ENCODE assay signal across 8 cellular contexts in the genomic region with DNA sequence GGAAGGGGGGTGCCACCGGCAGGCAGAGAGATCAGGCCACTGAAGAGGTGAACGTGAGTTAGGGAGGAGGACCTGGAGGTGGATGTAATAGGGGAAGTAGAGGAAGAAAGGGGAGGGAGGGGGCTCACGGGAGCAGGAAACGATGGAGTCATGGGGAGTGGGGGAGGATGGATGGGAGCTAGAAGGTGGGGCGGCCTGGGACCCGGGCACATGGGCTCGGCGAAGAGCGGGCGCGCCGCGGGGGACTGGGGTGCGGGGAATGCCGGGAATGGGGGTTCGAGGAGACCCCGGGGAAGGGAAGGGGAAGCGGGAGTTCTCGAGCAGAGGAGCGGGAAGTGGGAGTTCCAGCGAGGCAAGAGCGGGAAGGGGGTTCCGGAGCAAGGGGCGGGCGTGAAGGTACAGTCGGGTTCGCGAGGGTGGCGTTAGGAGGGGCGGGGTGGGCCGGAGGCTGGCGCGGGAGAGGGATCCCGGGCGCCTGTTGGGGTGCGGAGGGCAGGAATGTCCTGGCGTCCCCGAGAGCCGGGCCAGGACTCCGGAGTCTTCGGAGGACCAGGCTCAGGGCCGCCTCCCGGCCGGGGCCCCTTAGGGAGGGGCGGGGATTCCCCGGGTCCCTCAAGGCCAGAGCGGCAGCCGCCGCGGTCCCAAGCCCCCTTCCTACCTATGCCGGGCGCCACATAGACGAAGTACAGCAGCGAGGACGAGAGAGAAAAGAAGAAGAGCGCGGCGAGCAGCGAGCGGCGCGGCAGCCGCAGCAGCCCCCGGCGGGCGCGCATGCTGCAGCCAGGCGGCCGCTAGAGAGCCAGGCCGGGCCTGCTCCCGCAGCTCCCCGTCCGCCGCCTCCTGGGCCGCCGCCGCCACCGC. TPM values are rescaled to one million over a fixed set of nuclear protein-coding genes. Genes with fewer than 3 reads are reported as not detected.
DNase-seq lines count a peak whose midpoint lies in the region; ATAC-seq, FAIRE-seq and TF ChIP-seq lines count a peak whose summit lies in the region.

No MANE protein-coding gene starts in this region.

- TF ChIP-seq CTCF in HL-60 (IDR thresholded peaks at IDR 0.05; ENCODE audit: insufficient read depth, low read length) (no peak), chondrocyte (IDR thresholded peaks at IDR 0.05) (peak; percentile 29), HepG2 (CRISPR knock-in tag; IDR thresholded peaks at IDR 0.05) (no peak)

- peak overlapping the region; percentile 91 for H3K9ac ChIP-seq in HepG2 (ENCODE audit: insufficient read depth, low read depth, low read length)

- H3K27ac Mint-ChIP-seq in CD8-positive, alpha-beta memory T cell = peak overlapping the region; percentile 65 to 98 (median 89)
- H3K27ac Mint-ChIP-seq in T-helper 2 cell treated with Interferon-gamma antibody and Interleukin-4, amounts not matched to agents 5 μg/mL and 100 μg/mL, for 36 hours = peak overlapping the region; percentile 86
- H3K27ac Mint-ChIP-seq in chondrocyte (ENCODE audit: unreplicated experiment) = peak overlapping the region; percentile 84

- H3K27me3 ChIP-seq in CD8-positive, alpha-beta memory T cell (ENCODE audit: insufficient read depth, low read length, poor library complexity, severe bottlenecking) = no peaks in the 10 kb centered on the region
- no peaks in the 10 kb centered on the region for H3K27me3 ChIP-seq in HL-60 (ENCODE audit: insufficient read depth, poor library complexity, severe bottlenecking)
- no peaks in the 10 kb centered on the region; a peak in 1 of 5 replicates for H3K27me3 ChIP-seq in HepG2 (ENCODE audit: control insufficient read depth in 1 of 2, insufficient read depth in 2 of 2, low read length in 2 of 2)

- H3K36me3 ChIP-seq in CD8-positive, alpha-beta memory T cell (ENCODE audit: insufficient read depth, low read length) = no peaks in the 10 kb centered on the region
- H3K36me3 ChIP-seq in HepG2 (replicated peaks in 1 of 2; ENCODE audit: control insufficient read depth in 1 of 2, insufficient read depth in 2 of 2, low read length in 2 of 2) = no peaks in the 10 kb centered on the region

- H3K9me3 Mint-ChIP-seq in CD8-positive, alpha-beta memory T cell = no peaks in the 10 kb centered on the region
- no peaks in the 10 kb centered on the region for H3K9me3 Mint-ChIP-seq in T-helper 2 cell treated with Interferon-gamma antibody and Interleukin-4, amounts not matched to agents 5 μg/mL and 100 μg/mL, for 36 hours
- no peaks in the 10 kb centered on the region for H3K9me3 Mint-ChIP-seq in chondrocyte (ENCODE audit: low read depth)

- peak in 1 of 2 experiments; percentile 52; a peak in 3 of 4 replicates for TF ChIP-seq POLR2A in HepG2 (IDR thresholded peaks at IDR 0.05; ENCODE audit: insufficient read depth in 1 of 2, low read depth in 2 of 2, low read length in 2 of 2)

- no peaks in the 10 kb centered on the region for H3K27me3 Mint-ChIP-seq in CD8-positive, alpha-beta memory T cell
- no peaks in the 10 kb centered on the region for H3K27me3 Mint-ChIP-seq in T-helper 2 cell treated with Interferon-gamma antibody and Interleukin-4, amounts not matched to agents 5 μg/mL and 100 μg/mL, for 36 hours (ENCODE audit: low read depth)
- H3K27me3 Mint-ChIP-seq in chondrocyte (ENCODE audit: low read depth) = no peaks in the 10 kb centered on the region

- BruUV-seq in HepG2 (replicated peaks; lab: Mats Ljungman, UMichigan) = no TSS peak

- in situ Hi-C loops in HepG2 (cut with HindIII; ENCODE audit: extremely low pct_ligation_motif_present, low pct_unique_long_range_greater_than_20kb) = no loop called here

- peak in 3 of 5 donors; percentile 23 to 45 (median 45) for DNase-seq in CD8-positive, alpha-beta memory T cell
- DNase-seq in HL-60 (ENCODE audit: low read depth in 1 of 2, low spot score in 1 of 2) (peak; percentile 78 to 86), chondrocyte (ENCODE audit: low spot score) (no peak), HepG2 (ENCODE audit: low spot score) (no peak), NCI-H2081 treated with DMSO at 0.1 percent for 48 hours (lab: John Stamatoyannopoulos, UW) (no peak)
- DNase-seq in T-helper 2 cell treated with Interferon-gamma antibody and Interleukin-4, amounts not matched to agents 5 μg/mL and 100 μg/mL, for 36 hours (ENCODE audit: low spot score) = no peak
- peak; percentile 55 for DNase-seq in stimulated activated CD8-positive, alpha-beta memory T cell treated with anti-CD3 and anti-CD28 coated beads, Interleukin-4, amount 100 ng/mL, for 48 hours

- peaks cover 11% of the 10 kb centered on the region for H4K20me1 ChIP-seq in HepG2 (ENCODE audit: insufficient read depth, low read length)

- ATAC-seq in GM19455 (IDR thresholded peaks at IDR 0.05; ENCODE audit: unreplicated experiment) (peak; percentile 47), HepG2 (peak; percentile 69)

- H3K4me2 ChIP-seq in HepG2 (ENCODE audit: low read depth, low read length) = peak overlapping the region; percentile 75

- peak overlapping the region; percentile 73 for H3K27ac ChIP-seq in CD8-positive, alpha-beta memory T cell (ENCODE audit: low read depth, low read length)
- H3K27ac ChIP-seq in HL-60 (replicated peaks) = peak overlapping the region; percentile 99
- H3K27ac ChIP-seq in HepG2 (ENCODE audit: extremely low read length, insufficient read depth, low read length) = peak overlapping the region; percentile 86

- CTCF ChIA-PET in CD8-positive, alpha-beta memory T cell (lab: Charles Lee) = interaction anchor here (1.3 to 1.6 kb wide), 2 partner anchors 44 to 56 kb away, joined by 3 to 7 read pairs; no protein-coding TSS in a partner anchor
- CTCF ChIA-PET in HepG2 (lab: Yijun Ruan, JAX; ENCODE audit: low intra/inter-chr PET ratio, low total read pairs) = interaction anchor here (1.8 kb wide), 1 partner anchor 102 kb away, joined by 8 read pairs; no protein-coding TSS in a partner anchor

- intact Hi-C loops in HepG2 (cut with micrococcal nuclease; ENCODE audit: unreplicated experiment) = loop anchor here (2.0 to 5.0 kb wide), 3 partner anchors 51 to 102 kb away; a partner anchor contains a TSS

- no peaks in the 10 kb centered on the region for H3K9me3 ChIP-seq in CD8-positive, alpha-beta memory T cell (ENCODE audit: low read length)
- H3K9me3 ChIP-seq in HepG2 (ENCODE audit: low read length) = no peaks in the 10 kb centered on the region

- no peak overlapping the region for H2AFZ ChIP-seq in HepG2 (ENCODE audit: low read length)

- 0 out of 2 replicates have a peak, but pooled peaks have one; percentile 48 for TF ChIP-seq RAD21 in HepG2 (CRISPR knock-in tag; IDR thresholded peaks at IDR 0.05)

- H3K4me3 Mint-ChIP-seq in CD8-positive, alpha-beta memory T cell = peak overlapping the region; percentile 80 to 94 (median 92)
- H3K4me3 Mint-ChIP-seq in T-helper 2 cell treated with Interferon-gamma antibody and Interleukin-4, amounts not matched to agents 5 μg/mL and 100 μg/mL, for 36 hours = peak overlapping the region; percentile 89
- H3K4me3 Mint-ChIP-seq in chondrocyte (ENCODE audit: unreplicated experiment) = peak overlapping the region; percentile 92

- peak overlapping the region; percentile 68 for H3K4me3 ChIP-seq in CD8-positive, alpha-beta memory T cell (ENCODE audit: low read length)
- H3K4me3 ChIP-seq in HL-60 (replicated peaks; ENCODE audit: insufficient read depth, low read length) (peak overlapping the region; percentile 82), HepG2 (replicated peaks in 1 of 3; ENCODE audit: insufficient read depth in 1 of 3, low read depth in 2 of 3, low read length in 3 of 3) (peak overlapping the region; percentile 87 to 97 (median 95))

- no peak for FAIRE-seq in HepG2 (lab: Jason Lieb, UNC)

- peaks cover 52% of the 10 kb centered on the region for H3K79me2 ChIP-seq in HepG2 (ENCODE audit: insufficient read depth, low read length)

- peaks cover 25% of the 10 kb centered on the region for H3K4me1 ChIP-seq in CD8-positive, alpha-beta memory T cell (ENCODE audit: insufficient read depth, low read length)
- H3K4me1 ChIP-seq in HepG2 (ENCODE audit: insufficient read depth, low read length) = peaks cover 69% of the 10 kb centered on the region

- POLR2A ChIA-PET in CD8-positive, alpha-beta memory T cell (lab: Charles Lee) = interaction anchor here (0.5 to 1.1 kb wide), 2 partner anchors 34 to 100 kb away, joined by 3 to 4 read pairs; a partner anchor contains a TSS
- POLR2A ChIA-PET in HepG2 (lab: Yijun Ruan, JAX) = interaction anchor here (0.7 to 1.8 kb wide), 5 partner anchors 17 to 102 kb away, joined by 3 to 10 read pairs (median 4); a partner anchor contains a TSS

- peaks cover 0 to 6% (median 2%) of the 10 kb centered on the region in 3 donors for H3K36me3 Mint-ChIP-seq in CD8-positive, alpha-beta memory T cell
- peaks cover 2% of the 10 kb centered on the region for H3K36me3 Mint-ChIP-seq in T-helper 2 cell treated with Interferon-gamma antibody and Interleukin-4, amounts not matched to agents 5 μg/mL and 100 μg/mL, for 36 hours (ENCODE audit: low read depth)
- H3K36me3 Mint-ChIP-seq in chondrocyte (ENCODE audit: low read depth) = no peaks in the 10 kb centered on the region

- TF ChIP-seq EP300 in HepG2 (IDR thresholded peaks at IDR 0.05; ENCODE audit: low read depth in 2 of 2, low read length in 2 of 2) (no peak), HepG2 (CRISPR knock-in tag; IDR thresholded peaks at IDR 0.05; ENCODE audit: borderline replicate concordance) (no peak)

- under 1% methylated on average over 47 of the region's 78 CpGs for WGBS in HepG2 (ENCODE audit: low lambda C conversion rate)

- peaks cover 42 to 61% (median 56%) of the 10 kb centered on the region in 3 donors for H3K4me1 Mint-ChIP-seq in CD8-positive, alpha-beta memory T cell
- peaks cover 34% of the 10 kb centered on the region for H3K4me1 Mint-ChIP-seq in T-helper 2 cell treated with Interferon-gamma antibody and Interleukin-4, amounts not matched to agents 5 μg/mL and 100 μg/mL, for 36 hours (ENCODE audit: low read depth)
- peaks cover 41% of the 10 kb centered on the region for H3K4me1 Mint-ChIP-seq in chondrocyte (ENCODE audit: low read depth)

RNA-seq across cellular contexts. Expression of a gene that starts 0.5 kb away (rescaled TPM):
- 10 to 100 TPM; 37.5 to 39.1 TPM for total RNA-seq in CD8-positive, alpha-beta memory T cell
- polyA plus RNA-seq in CD8-positive, alpha-beta memory T cell = 2.0 TPM
- total RNA-seq in chondrocyte (54.2 to 56.1 TPM (median 55.0 TPM) in 3 replicates), HepG2 (2016; rRNA removed; fragmentation: Illumina TruSeq; extraction: Trizol) (26.7 and 30.9 TPM in 2 replicates)
- total RNA-seq in HepG2 (2016; cell fraction: cytosol; rRNA removed; fragmentation: Illumina TruSeq; extraction: Trizol; ENCODE audit: low read depth) = 8.0 and 8.5 TPM in 2 replicates
- 22.9 and 29.9 TPM in 2 replicates for total RNA-seq in HepG2 (2016; cell fraction: insoluble cytoplasmic fraction; rRNA removed; fragmentation: Illumina TruSeq; extraction: Trizol)
- total RNA-seq in HepG2 (2016; cell fraction: membrane; rRNA removed; fragmentation: Illumina TruSeq; extraction: Trizol) = 33.9 and 36.1 TPM in 2 replicates
- 27.2 and 29.5 TPM in 2 replicates for total RNA-seq in HepG2 (2016; cell fraction: nucleus; rRNA removed; fragmentation: Illumina TruSeq; extraction: Trizol)
- 27.3 and 29.3 TPM in 2 replicates for polyA plus RNA-seq in HepG2 (2011; rRNA removed)
- 18.3 and 27.5 TPM in 2 replicates for polyA plus RNA-seq in HepG2 (2011; cell fraction: cytosol; rRNA removed)
- 11.9 and 15.8 TPM in 2 replicates for polyA plus RNA-seq in HepG2 (2011; cell fraction: nucleus; rRNA removed)
- 18.1 and 19.7 TPM in 2 replicates for polyA plus RNA-seq in HepG2 (2012)
- polyA plus RNA-seq in HepG2 (2016; cell fraction: cytosol; fragmentation: Illumina TruSeq; extraction: Trizol; ENCODE audit: low read depth) = 5.4 and 5.7 TPM in 2 replicates
- 22.6 and 24.2 TPM in 2 replicates for polyA plus RNA-seq in HepG2 (2016; cell fraction: insoluble cytoplasmic fraction; fragmentation: Illumina TruSeq; extraction: Trizol; ENCODE audit: low read depth)
- 22.9 and 23.5 TPM in 2 replicates for polyA plus RNA-seq in HepG2 (2016; cell fraction: membrane; fragmentation: Illumina TruSeq; extraction: Trizol; ENCODE audit: low read depth)
- polyA plus RNA-seq in HepG2 (2016; cell fraction: nucleus; fragmentation: Illumina TruSeq; extraction: Trizol; ENCODE audit: insufficient read depth, low read depth) = 42.1 and 46.2 TPM in 2 replicates
- 38.2 and 60.8 TPM in 2 replicates for polyA minus RNA-seq in HepG2 (2011; rRNA and poly(A)+ RNA removed; ENCODE audit: low replicate concordance)
- polyA minus RNA-seq in HepG2 (2011; cell fraction: cytosol; rRNA and poly(A)+ RNA removed) = 22.1 and 24.1 TPM in 2 replicates
- 13.5 and 18.5 TPM in 2 replicates for polyA minus RNA-seq in HepG2 (2011; cell fraction: nucleus; rRNA and poly(A)+ RNA removed)

Comparison
In these comparisons a context has a peak if more than half of its experiments do, and no peak if none do; other contexts are left out.
1. DNase-seq: peak in CD8-positive, alpha-beta memory T cell (3 of 5), HL-60 (2 of 2) and stimulated activated CD8-positive, alpha-beta memory T cell treated with anti-CD3 and anti-CD28 coated beads, Interleukin-4, amount 100 ng/mL, for 48 hours (single experiment); none in T-helper 2 cell treated with Interferon-gamma antibody and Interleukin-4, amounts not matched to agents 5 μg/mL and 100 μg/mL, for 36 hours (single experiment), chondrocyte (single experiment), HepG2 (single experiment) and NCI-H2081 treated with DMSO at 0.1 percent for 48 hours (single experiment).
2. Peak in every context shown above with its lines, with median percentiles within 50 percentile points of each other: H3K27ac ChIP-seq, H3K4me3 ChIP-seq, H3K27ac Mint-ChIP-seq and H3K4me3 Mint-ChIP-seq.